ENCODE assay signal across 13 cellular contexts in genomic region chr5:1316941-1317340, GRCh38. TPM values are rescaled to one million over a fixed set of nuclear protein-coding genes. Genes with fewer than 3 reads are reported as not detected.
DNase-seq lines count a peak whose midpoint lies in the region; ATAC-seq and TF ChIP-seq lines count a peak whose summit lies in the region.
"Had no signal": no experiment of that assay in that cellular context is flagged by ENCODE, and none has a peak within 500 bp of the region (broad histone marks: within the 10 kb centered on the region; RNA-seq: fewer than 3 reads in every experiment).

No MANE protein-coding gene starts in this region.

- peak overlapping the region; percentile 59 for H3K4me3 Mint-ChIP-seq in activated T-cell treated with anti-CD3 and anti-CD28 coated beads, Interleukin-2, amount 50 U/mL, for 24 hours

- no peak overlapping the region for H3K9ac ChIP-seq in neuronal stem cell (ENCODE audit: low read depth, low read length, poor library complexity)

- no peak overlapping the region for H3K14ac ChIP-seq in neuronal stem cell (ENCODE audit: low read length)

- CTCF ChIA-PET in Panc1 (lab: Charles Lee): interaction anchor here (1.2 kb wide), 1 partner anchor 328 kb away, joined by 4 read pairs; no protein-coding TSS in a partner anchor

- no peaks in the 10 kb centered on the region for H3K9me3 Mint-ChIP-seq in activated T-cell treated with anti-CD3 and anti-CD28 coated beads, Interleukin-2, amount 50 U/mL, for 24 hours

- no peak overlapping the region for H3K23ac ChIP-seq in neuronal stem cell (ENCODE audit: low read depth, low read length, poor library complexity)

- no peak overlapping the region for H2BK120ac ChIP-seq in neuronal stem cell (ENCODE audit: low read depth, low read length)

- no peak overlapping the region for H3K4me3 ChIP-seq in Panc1 (ENCODE audit: low read depth in 2 of 2, low read length in 2 of 2)
- H3K4me3 ChIP-seq in effector memory CD4-positive, alpha-beta T cell (ENCODE audit: insufficient read depth, low read depth, low read length, poor library complexity, severe bottlenecking): no peak overlapping the region
- no peak overlapping the region for H3K4me3 ChIP-seq in transverse colon
- no peak overlapping the region for H3K4me3 ChIP-seq in neuronal stem cell (ENCODE audit: low read length in 2 of 2)

- DNase-seq in activated T-cell treated with anti-CD3 and anti-CD28 coated beads, Interleukin-2, amount 50 U/mL, for 24 hours: peak; percentile 30
- DNase-seq in activated T-cell treated with anti-CD3 and anti-CD28 coated beads, Interleukin-2, amount 50 U/mL, for 48 hours: no peak
- DNase-seq in Panc1 (ENCODE audit: low read depth, low spot score) (no peak), transverse colon (no peak), SK-N-DZ (ENCODE audit: low spot score) (no peak), neuronal stem cell (ENCODE audit: low spot score) (no peak)
- no peak for DNase-seq in effector memory CD4-positive, alpha-beta T cell
- DNase-seq: activated gamma-delta T cell, IMR-90, trophoblast cell had no signal

- peak overlapping the region; percentile 34 for H3K27ac ChIP-seq in Panc1 (ENCODE audit: low read length)
- H3K27ac ChIP-seq in effector memory CD4-positive, alpha-beta T cell (ENCODE audit: insufficient read depth, low read length, poor library complexity, severe bottlenecking): peak overlapping the region; percentile 70
- peak overlapping the region; percentile 83 to 89 (median 85) for H3K27ac ChIP-seq in transverse colon
- no peak overlapping the region for H3K27ac ChIP-seq in neuronal stem cell (replicated peaks; ENCODE audit: low read length)

- H2AK5ac ChIP-seq in neuronal stem cell (ENCODE audit: low read depth, low read length): no peak overlapping the region

- no TSS peak for BruUV-seq in Panc1 (replicated peaks; lab: Mats Ljungman, UMichigan)

- no peak overlapping the region for H2AFZ ChIP-seq in neuronal stem cell (ENCODE audit: low read length)

- H3K36me3 ChIP-seq in Panc1 (ENCODE audit: control insufficient read depth, insufficient read depth, low read length) (peaks cover 5% of the 10 kb centered on the region; the same call in 1 of the 2 replicates), transverse colon (peaks cover 0 to 36% (median 15%) of the 10 kb centered on the region in 4 donors), neuronal stem cell (replicated peaks in 1 of 2; ENCODE audit: control insufficient read depth in 2 of 2, insufficient read depth in 2 of 2, low read length in 2 of 2) (peaks cover 28 to 52% of the 10 kb centered on the region in 2 donors)
- H3K36me3 ChIP-seq in effector memory CD4-positive, alpha-beta T cell (ENCODE audit: control insufficient read depth, insufficient read depth, low read length): peaks cover 27% of the 10 kb centered on the region

- POLR2A ChIA-PET in Panc1 (lab: Charles Lee): no interaction called here

- peaks cover 59% of the 10 kb centered on the region for H3K4me1 Mint-ChIP-seq in activated T-cell treated with anti-CD3 and anti-CD28 coated beads, Interleukin-2, amount 50 U/mL, for 24 hours (ENCODE audit: low read depth)

- peak overlapping the region; percentile 90 for H3K27ac Mint-ChIP-seq in activated T-cell treated with anti-CD3 and anti-CD28 coated beads, Interleukin-2, amount 50 U/mL, for 24 hours

- no peak for ATAC-seq in Panc1
- ATAC-seq in GM18861 (IDR thresholded peaks at IDR 0.05; ENCODE audit: unreplicated experiment): no peak

- H2BK5ac ChIP-seq in neuronal stem cell (ENCODE audit: low read length): no peak overlapping the region

- no peak overlapping the region for H3K18ac ChIP-seq in neuronal stem cell (ENCODE audit: low read length)

- H3K27me3 ChIP-seq in Panc1 (ENCODE audit: control insufficient read depth, insufficient read depth, low read length) (no peaks in the 10 kb centered on the region), transverse colon (no peaks in the 10 kb centered on the region), neuronal stem cell (ENCODE audit: control insufficient read depth in 3 of 3, insufficient read depth in 3 of 3, low read depth in 1 of 3, low read length in 3 of 3) (no peaks in the 10 kb centered on the region)
- H3K27me3 ChIP-seq in effector memory CD4-positive, alpha-beta T cell (replicated peaks; ENCODE audit: control insufficient read depth, insufficient read depth, low read length, poor library complexity, severe bottlenecking): no peaks in the 10 kb centered on the region

- no peak overlapping the region for H4K91ac ChIP-seq in neuronal stem cell (ENCODE audit: low read depth, low read length, poor library complexity)

- H3K9me3 ChIP-seq in Panc1 (ENCODE audit: control insufficient read depth, insufficient read depth, low read depth, low read length) (no peaks in the 10 kb centered on the region), transverse colon (no peaks in the 10 kb centered on the region), neuronal stem cell (replicated peaks in 1 of 2; ENCODE audit: control insufficient read depth in 2 of 2, insufficient read depth in 1 of 2, low read depth in 1 of 2, low read length in 2 of 2) (no peaks in the 10 kb centered on the region)
- no peaks in the 10 kb centered on the region for H3K9me3 ChIP-seq in effector memory CD4-positive, alpha-beta T cell (ENCODE audit: control insufficient read depth, low read length)

- TF ChIP-seq CTCF in Panc1 (IDR thresholded peaks at IDR 0.05) (no peak), transverse colon (IDR thresholded peaks at IDR 0.05) (no peak)

- peaks cover 21% of the 10 kb centered on the region for H3K4me1 ChIP-seq in Panc1 (ENCODE audit: control insufficient read depth, insufficient read depth, low read length)
- H3K4me1 ChIP-seq in effector memory CD4-positive, alpha-beta T cell (ENCODE audit: control insufficient read depth, insufficient read depth, low read length, poor library complexity, severe bottlenecking): peaks cover 41% of the 10 kb centered on the region
- peaks cover 3 to 30% (median 22%) of the 10 kb centered on the region in 4 donors for H3K4me1 ChIP-seq in transverse colon
- H3K4me1 ChIP-seq in neuronal stem cell (ENCODE audit: control insufficient read depth in 2 of 2, insufficient read depth in 1 of 2, low read depth in 1 of 2, low read length in 2 of 2): peaks cover 0 to 6% of the 10 kb centered on the region in 2 donors

- no peak for TF ChIP-seq POLR2A in transverse colon (IDR thresholded peaks at IDR 0.05)

- peaks cover 54% of the 10 kb centered on the region for H3K36me3 Mint-ChIP-seq in activated T-cell treated with anti-CD3 and anti-CD28 coated beads, Interleukin-2, amount 50 U/mL, for 24 hours (ENCODE audit: low read depth)

- H2BK15ac ChIP-seq in neuronal stem cell (ENCODE audit: low read length): no peak overlapping the region

- H3K4ac ChIP-seq in neuronal stem cell (ENCODE audit: low read length): no peak overlapping the region

- H4K8ac ChIP-seq in neuronal stem cell (ENCODE audit: low read depth, low read length): no peak overlapping the region

- in situ Hi-C loops in Panc1 (cut with HindIII; ENCODE audit: low pct_unique_long_range_greater_than_20kb, low sequenced_read_pairs) (no loop called here), transverse colon (cut with MboI; ENCODE audit: low pct_ligation_motif_present in 1 of 4, low pct_unique_long_range_greater_than_20kb in 1 of 4, low sequenced_read_pairs in 3 of 4) (no loop called here)

- H3K27me3 Mint-ChIP-seq in activated T-cell treated with anti-CD3 and anti-CD28 coated beads, Interleukin-2, amount 50 U/mL, for 24 hours: no peaks in the 10 kb centered on the region

- no peak overlapping the region for H3K4me2 ChIP-seq in neuronal stem cell (ENCODE audit: insufficient read depth, low read length, poor library complexity, severe bottlenecking)

- intact Hi-C loops in Panc1 (cut with micrococcal nuclease; ENCODE audit: unreplicated experiment): no loop called here
- intact Hi-C loops in transverse colon (cut with DNase I; ENCODE audit: low total_unique reads): no loop called here

- H2BK12ac ChIP-seq in neuronal stem cell (ENCODE audit: low read length): no peak overlapping the region

- no peaks in the 10 kb centered on the region for H3K79me1 ChIP-seq in neuronal stem cell (ENCODE audit: low read depth, low read length)

- WGBS in transverse colon (ENCODE audit: low coverage in 1 of 2), 2 donors: 53 to 63% methylated on average over 2 to 3 of the region's 3 CpGs
- no CpG with 5 or more reads among the region's 3 CpGs for WGBS in neuronal stem cell (ENCODE audit: extremely low coverage in 2 of 2, insufficient read length in 2 of 2, insufficient replicate concordance in 1 of 2), 2 donors

- TF ChIP-seq EP300 in transverse colon (IDR thresholded peaks at IDR 0.05; ENCODE audit: low read depth): no peak

RNA-seq across cellular contexts. Expression of gene TERT, which starts 22.1 kb away (rescaled TPM):
- total RNA-seq in Panc1 (2021; ENCODE audit: unreplicated experiment): 8.9 TPM
- 3.7 TPM for polyA plus RNA-seq in Panc1 (2012; ENCODE audit: insufficient read length)
- not detected for total RNA-seq in transverse colon
- polyA plus RNA-seq in SK-N-DZ (2014; cell fraction: cytosol; rRNA removed): 8.3 and 11.5 TPM in 2 replicates
- 6.7 and 8.1 TPM in 2 replicates for polyA plus RNA-seq in SK-N-DZ (2014; cell fraction: nucleus; rRNA removed)
- polyA plus RNA-seq in neuronal stem cell (2013, experiment 1 of 2): 2.5 TPM
- polyA plus RNA-seq in neuronal stem cell (2013, experiment 2 of 2): 2.5 TPM
- total RNA-seq: frontal cortex, IMR-90 had no signal
- polyA plus RNA-seq: IMR-90, liver had no signal

RNA-seq across cellular contexts. Expression of gene CLPTM1L, which starts 28.0 kb away (rescaled TPM):
- total RNA-seq in Panc1 (2021; ENCODE audit: unreplicated experiment) (188 TPM), transverse colon (100 to 1,000 TPM in 2 of 4 donors, 10 to 100 TPM in 2; 78.0 to 143 (median 104) TPM)
- 187 TPM for polyA plus RNA-seq in Panc1 (2012; ENCODE audit: insufficient read length)
- polyA plus RNA-seq in SK-N-DZ (2014; cell fraction: cytosol; rRNA removed): 126 and 142 TPM in 2 replicates
- polyA plus RNA-seq in SK-N-DZ (2014; cell fraction: nucleus; rRNA removed): 114 and 118 TPM in 2 replicates
- polyA plus RNA-seq in neuronal stem cell (2013, experiment 1 of 2): 49.2 TPM
- 50.1 TPM for polyA plus RNA-seq in neuronal stem cell (2013, experiment 2 of 2)
